ENCODE assay signal across 9 cellular contexts in genomic region chr17:57599271-57600045, GRCh38.
A peak's percentile ranks its signal among the peaks of the same experiment; 100 is the strongest.
DNase-seq lines count a peak whose midpoint lies in the region; ATAC-seq lines count a peak whose summit lies in the region.
"Had no signal": no experiment of that assay in that cellular context is flagged by ENCODE, and none has a peak within 500 bp of the region (broad histone marks: within the 10 kb centered on the region; RNA-seq: fewer than 3 reads in every experiment).

No MANE protein-coding gene starts in this region.

- H3K4me3 Mint-ChIP-seq in dendritic cell treated with granulocyte-macrophage colony-stimulating factor and Interleukin-4, amounts not matched to agents 40 ng/mL and 50 ng/mL, for 4 days, result no peak overlapping the region

- no peaks in the 10 kb centered on the region for H3K36me3 Mint-ChIP-seq in dendritic cell treated with granulocyte-macrophage colony-stimulating factor and Interleukin-4, amounts not matched to agents 40 ng/mL and 50 ng/mL, for 4 days (ENCODE audit: low read depth)

- no peaks in the 10 kb centered on the region for H3K27me3 Mint-ChIP-seq in dendritic cell treated with granulocyte-macrophage colony-stimulating factor and Interleukin-4, amounts not matched to agents 40 ng/mL and 50 ng/mL, for 4 days

- peaks cover 51% of the 10 kb centered on the region for H3K4me1 Mint-ChIP-seq in dendritic cell treated with granulocyte-macrophage colony-stimulating factor and Interleukin-4, amounts not matched to agents 40 ng/mL and 50 ng/mL, for 4 days (ENCODE audit: low read depth)

- ATAC-seq in HG02763 (IDR thresholded peaks at IDR 0.05; ENCODE audit: unreplicated experiment) (no peak), GM21423 (IDR thresholded peaks at IDR 0.05; ENCODE audit: unreplicated experiment) (no peak)

- H3K27ac Mint-ChIP-seq in dendritic cell treated with granulocyte-macrophage colony-stimulating factor and Interleukin-4, amounts not matched to agents 40 ng/mL and 50 ng/mL, for 4 days, result peak overlapping the region; percentile 59

- intact Hi-C loops in dendritic cell treated with granulocyte-macrophage colony-stimulating factor and Interleukin-4, amounts not matched to agents 40 ng/mL and 50 ng/mL, for 4 days (cut with micrococcal nuclease), result loop anchor here (10.0 kb wide), 1 partner anchor 235 kb away; no protein-coding TSS in a partner anchor

- no peaks in the 10 kb centered on the region for H3K9me3 Mint-ChIP-seq in dendritic cell treated with granulocyte-macrophage colony-stimulating factor and Interleukin-4, amounts not matched to agents 40 ng/mL and 50 ng/mL, for 4 days

- peak; percentile 9 for DNase-seq in stimulated activated CD4-positive, alpha-beta T cell treated with anti-CD3 and anti-CD28 coated beads, Interleukin-4, amount 100 ng/mL, for 24 hours
- no peak for DNase-seq in stimulated activated CD4-positive, alpha-beta T cell treated with anti-CD3 and anti-CD28 coated beads, Interleukin-2, amount 100 ng/mL, for 24 hours
- DNase-seq in RPMI8226, result peak; percentile 60
- no peak for DNase-seq in NCI-H524 treated with DMSO at 0.1 percent for 48 hours (lab: John Stamatoyannopoulos, UW)
- no peak for DNase-seq in putamen (ENCODE audit: low spot score)
- DNase-seq: DMS153 had no signal

Comparison
In these comparisons a context has a peak if more than half of its experiments do, and no peak if none do; other contexts are left out.
1. DNase-seq: peak in stimulated activated CD4-positive, alpha-beta T cell treated with anti-CD3 and anti-CD28 coated beads, Interleukin-4, amount 100 ng/mL, for 24 hours (single experiment) and RPMI8226 (single experiment); none in stimulated activated CD4-positive, alpha-beta T cell treated with anti-CD3 and anti-CD28 coated beads, Interleukin-2, amount 100 ng/mL, for 24 hours (0 of 2), NCI-H524 treated with DMSO at 0.1 percent for 48 hours (single experiment) and putamen (single experiment).